In the genomic region with DNA sequence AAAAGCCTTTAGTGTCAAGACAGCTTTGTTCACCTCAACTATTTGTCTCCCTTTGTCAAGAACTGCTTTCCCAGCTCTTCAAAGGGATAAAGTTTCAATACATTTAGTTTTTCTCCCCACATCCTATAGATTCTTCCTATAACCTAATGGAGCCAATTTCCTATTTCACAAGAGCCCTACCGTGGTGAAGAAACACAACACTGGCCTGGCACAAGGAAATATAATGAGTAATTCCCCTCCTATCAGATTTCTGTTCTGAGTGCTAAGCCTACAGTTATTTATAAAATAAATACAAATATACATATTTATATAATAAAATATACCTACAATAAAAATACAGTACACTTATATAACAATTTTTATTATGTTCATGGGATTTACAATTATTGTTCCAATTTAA, we compare ENCODE assay signal across 18 cellular contexts.
A peak's percentile ranks its signal among the peaks of the same experiment; 100 is the strongest.
DNase-seq lines count a peak whose midpoint lies in the region; ATAC-seq, FAIRE-seq and TF ChIP-seq lines count a peak whose summit lies in the region.
"Had no signal": no experiment of that assay in that cellular context is flagged by ENCODE, and none has a peak within 500 bp of the region (broad histone marks: within the 10 kb centered on the region; RNA-seq: fewer than 3 reads in every experiment).

No MANE protein-coding gene starts in this region.

- DNase-seq in GM18507 (ENCODE audit: extremely low spot score, insufficient read length, low read depth) = no peak
- no peak for DNase-seq in WTC11 (ENCODE audit: low spot score)
- DNase-seq in frontal cortex (ENCODE audit: low spot score in 2 of 2) = no peak
- DNase-seq in islet precursor cell = no peak
- DNase-seq: ACHN; C1 segment of cervical spinal cord; Calu3; CD4-positive, alpha-beta T cell; DMS 273 treated with DMSO at 0.1 percent for 48 hours; GM23248 had no signal

- H2AFZ ChIP-seq in KMS-11 (ENCODE audit: low read depth) = no peak overlapping the region
- H2AFZ ChIP-seq: GM23248 had no signal

- CTCF ChIA-PET in WTC11 (lab: Charles Lee) = no interaction called here

- H3K9ac ChIP-seq in KMS-11 = no peak overlapping the region
- H3K9ac ChIP-seq: GM23248 had no signal

- H4K20me1 ChIP-seq in KMS-11 (ENCODE audit: insufficient read depth) = no peaks in the 10 kb centered on the region

- H3K27ac ChIP-seq in KMS-11 = peak overlapping the region; percentile 80; the same call in 1 of the 2 replicates
- H3K27ac ChIP-seq: GM23248, HL-60 had no signal

- no peaks in the 10 kb centered on the region for H3K27me3 Mint-ChIP-seq in WTC11 (ENCODE audit: low read depth)
- H3K27me3 Mint-ChIP-seq: B cell; CD4-positive, alpha-beta T cell had no signal

- TF ChIP-seq CTCF in KMS-11 (conservative IDR thresholded peaks at IDR 0.05; ENCODE audit: low read depth, low read length) = no peak
- TF ChIP-seq CTCF in WTC11 (IDR thresholded peaks at IDR 0.05) = no peak

- no peak overlapping the region for H3K4me3 Mint-ChIP-seq in WTC11
- H3K4me3 Mint-ChIP-seq: B cell; CD4-positive, alpha-beta T cell had no signal

- H3K27me3 ChIP-seq in KMS-11 (ENCODE audit: insufficient read depth, low read depth) = no peaks in the 10 kb centered on the region

- no peaks in the 10 kb centered on the region for H3K36me3 Mint-ChIP-seq in WTC11

- no peaks in the 10 kb centered on the region for H3K79me2 ChIP-seq in KMS-11 (ENCODE audit: insufficient read depth, low read depth)

- ATAC-seq in WTC11 = no peak
- ATAC-seq in HG02610 (IDR thresholded peaks at IDR 0.05; ENCODE audit: unreplicated experiment) = no peak
- no peak for ATAC-seq in GM19035 (IDR thresholded peaks at IDR 0.05; ENCODE audit: unreplicated experiment)
- ATAC-seq in HG03520 (IDR thresholded peaks at IDR 0.05; ENCODE audit: unreplicated experiment) = no peak
- ATAC-seq: GM12878 had no signal

- H3K4me1 Mint-ChIP-seq in WTC11 = peaks cover 89% of the 10 kb centered on the region

- FAIRE-seq in GM18507 (lab: Jason Lieb, UNC) (peak; percentile 5), frontal cortex (lab: Jason Lieb, UNC) (peak; percentile 33)
- FAIRE-seq: GM12878 had no signal

- H3K4me3 ChIP-seq in KMS-11 (IDR thresholded peaks at IDR 0.05; ENCODE audit: insufficient read depth, low read depth, low read length) = no peak overlapping the region
- H3K4me3 ChIP-seq: GM23248, HAP-1 had no signal

- peaks cover 63% of the 10 kb centered on the region for H3K4me1 ChIP-seq in KMS-11 (ENCODE audit: low read depth, poor library complexity, severe bottlenecking)

- peak overlapping the region; percentile 93 for H3K27ac Mint-ChIP-seq in WTC11
- H3K27ac Mint-ChIP-seq: B cell; CD4-positive, alpha-beta T cell had no signal

- H3K36me3 ChIP-seq in KMS-11 (ENCODE audit: insufficient read depth) = no peaks in the 10 kb centered on the region
- H3K36me3 ChIP-seq: HAP-1 had no signal

- POLR2A ChIA-PET in WTC11 (lab: Charles Lee) = no interaction called here

- H3K4me2 ChIP-seq in KMS-11 = peak overlapping the region; percentile 92; the same call in 1 of the 2 replicates

- no peaks in the 10 kb centered on the region for H3K9me3 Mint-ChIP-seq in WTC11
- H3K9me3 Mint-ChIP-seq: CD4-positive, alpha-beta T cell had no signal

TF ChIP-seq in WTC11, 78 proteins besides CTCF, POLR2A, EP300 and RAD21 (continues in another document):
- no peak for TF ChIP-seq ZNF396 (CRISPR knock-in tag; IDR thresholded peaks at IDR 0.05; ENCODE audit: borderline replicate concordance)
- TF ChIP-seq HMGA2 (CRISPR knock-in tag; IDR thresholded peaks at IDR 0.05) = no peak
- TF ChIP-seq CREB1 (CRISPR knock-in tag; IDR thresholded peaks at IDR 0.05) = no peak
- TF ChIP-seq ZNF219 (CRISPR knock-in tag; IDR thresholded peaks at IDR 0.05; ENCODE audit: borderline replicate concordance) = no peak
- TF ChIP-seq GTF2I (CRISPR knock-in tag; conservative IDR thresholded peaks at IDR 0.05) = no peak
- no peak for TF ChIP-seq JUN (CRISPR knock-in tag; IDR thresholded peaks at IDR 0.05)
- TF ChIP-seq, protein P1, sequence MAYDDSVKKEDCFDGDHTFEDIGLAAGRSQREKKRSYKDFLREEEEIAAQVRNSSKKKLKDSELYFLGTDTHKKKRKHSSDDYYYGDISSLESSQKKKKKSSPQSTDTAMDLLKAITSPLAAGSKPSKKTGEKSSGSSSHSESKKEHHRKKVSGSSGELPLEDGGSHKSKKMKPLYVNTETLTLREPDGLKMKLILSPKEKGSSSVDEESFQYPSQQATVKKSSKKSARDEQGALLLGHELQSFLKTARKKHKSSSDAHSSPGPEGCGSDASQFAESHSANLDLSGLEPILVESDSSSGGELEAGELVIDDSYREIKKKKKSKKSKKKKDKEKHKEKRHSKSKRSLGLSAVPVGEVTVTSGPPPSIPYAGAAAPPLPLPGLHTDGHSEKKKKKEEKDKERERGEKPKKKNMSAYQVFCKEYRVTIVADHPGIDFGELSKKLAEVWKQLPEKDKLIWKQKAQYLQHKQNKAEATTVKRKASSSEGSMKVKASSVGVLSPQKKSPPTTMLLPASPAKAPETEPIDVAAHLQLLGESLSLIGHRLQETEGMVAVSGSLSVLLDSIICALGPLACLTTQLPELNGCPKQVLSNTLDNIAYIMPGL (CRISPR knock-in tag; IDR thresholded peaks at IDR 0.05) = no peak
- TF ChIP-seq, protein P2, sequence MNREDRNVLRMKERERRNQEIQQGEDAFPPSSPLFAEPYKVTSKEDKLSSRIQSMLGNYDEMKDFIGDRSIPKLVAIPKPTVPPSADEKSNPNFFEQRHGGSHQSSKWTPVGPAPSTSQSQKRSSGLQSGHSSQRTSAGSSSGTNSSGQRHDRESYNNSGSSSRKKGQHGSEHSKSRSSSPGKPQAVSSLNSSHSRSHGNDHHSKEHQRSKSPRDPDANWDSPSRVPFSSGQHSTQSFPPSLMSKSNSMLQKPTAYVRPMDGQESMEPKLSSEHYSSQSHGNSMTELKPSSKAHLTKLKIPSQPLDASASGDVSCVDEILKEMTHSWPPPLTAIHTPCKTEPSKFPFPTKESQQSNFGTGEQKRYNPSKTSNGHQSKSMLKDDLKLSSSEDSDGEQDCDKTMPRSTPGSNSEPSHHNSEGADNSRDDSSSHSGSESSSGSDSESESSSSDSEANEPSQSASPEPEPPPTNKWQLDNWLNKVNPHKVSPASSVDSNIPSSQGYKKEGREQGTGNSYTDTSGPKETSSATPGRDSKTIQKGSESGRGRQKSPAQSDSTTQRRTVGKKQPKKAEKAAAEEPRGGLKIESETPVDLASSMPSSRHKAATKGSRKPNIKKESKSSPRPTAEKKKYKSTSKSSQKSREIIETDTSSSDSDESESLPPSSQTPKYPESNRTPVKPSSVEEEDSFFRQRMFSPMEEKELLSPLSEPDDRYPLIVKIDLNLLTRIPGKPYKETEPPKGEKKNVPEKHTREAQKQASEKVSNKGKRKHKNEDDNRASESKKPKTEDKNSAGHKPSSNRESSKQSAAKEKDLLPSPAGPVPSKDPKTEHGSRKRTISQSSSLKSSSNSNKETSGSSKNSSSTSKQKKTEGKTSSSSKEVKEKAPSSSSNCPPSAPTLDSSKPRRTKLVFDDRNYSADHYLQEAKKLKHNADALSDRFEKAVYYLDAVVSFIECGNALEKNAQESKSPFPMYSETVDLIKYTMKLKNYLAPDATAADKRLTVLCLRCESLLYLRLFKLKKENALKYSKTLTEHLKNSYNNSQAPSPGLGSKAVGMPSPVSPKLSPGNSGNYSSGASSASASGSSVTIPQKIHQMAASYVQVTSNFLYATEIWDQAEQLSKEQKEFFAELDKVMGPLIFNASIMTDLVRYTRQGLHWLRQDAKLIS (CRISPR knock-in tag; IDR thresholded peaks at IDR 0.05; ENCODE audit: borderline replicate concordance) = no peak
- TF ChIP-seq PRRX2 (CRISPR knock-in tag; IDR thresholded peaks at IDR 0.05) = no peak
- TF ChIP-seq, protein P3, sequence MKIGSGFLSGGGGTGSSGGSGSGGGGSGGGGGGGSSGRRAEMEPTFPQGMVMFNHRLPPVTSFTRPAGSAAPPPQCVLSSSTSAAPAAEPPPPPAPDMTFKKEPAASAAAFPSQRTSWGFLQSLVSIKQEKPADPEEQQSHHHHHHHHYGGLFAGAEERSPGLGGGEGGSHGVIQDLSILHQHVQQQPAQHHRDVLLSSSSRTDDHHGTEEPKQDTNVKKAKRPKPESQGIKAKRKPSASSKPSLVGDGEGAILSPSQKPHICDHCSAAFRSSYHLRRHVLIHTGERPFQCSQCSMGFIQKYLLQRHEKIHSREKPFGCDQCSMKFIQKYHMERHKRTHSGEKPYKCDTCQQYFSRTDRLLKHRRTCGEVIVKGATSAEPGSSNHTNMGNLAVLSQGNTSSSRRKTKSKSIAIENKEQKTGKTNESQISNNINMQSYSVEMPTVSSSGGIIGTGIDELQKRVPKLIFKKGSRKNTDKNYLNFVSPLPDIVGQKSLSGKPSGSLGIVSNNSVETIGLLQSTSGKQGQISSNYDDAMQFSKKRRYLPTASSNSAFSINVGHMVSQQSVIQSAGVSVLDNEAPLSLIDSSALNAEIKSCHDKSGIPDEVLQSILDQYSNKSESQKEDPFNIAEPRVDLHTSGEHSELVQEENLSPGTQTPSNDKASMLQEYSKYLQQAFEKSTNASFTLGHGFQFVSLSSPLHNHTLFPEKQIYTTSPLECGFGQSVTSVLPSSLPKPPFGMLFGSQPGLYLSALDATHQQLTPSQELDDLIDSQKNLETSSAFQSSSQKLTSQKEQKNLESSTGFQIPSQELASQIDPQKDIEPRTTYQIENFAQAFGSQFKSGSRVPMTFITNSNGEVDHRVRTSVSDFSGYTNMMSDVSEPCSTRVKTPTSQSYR (CRISPR knock-in tag; IDR thresholded peaks at IDR 0.05) = no peak
- TF ChIP-seq, protein P4, sequence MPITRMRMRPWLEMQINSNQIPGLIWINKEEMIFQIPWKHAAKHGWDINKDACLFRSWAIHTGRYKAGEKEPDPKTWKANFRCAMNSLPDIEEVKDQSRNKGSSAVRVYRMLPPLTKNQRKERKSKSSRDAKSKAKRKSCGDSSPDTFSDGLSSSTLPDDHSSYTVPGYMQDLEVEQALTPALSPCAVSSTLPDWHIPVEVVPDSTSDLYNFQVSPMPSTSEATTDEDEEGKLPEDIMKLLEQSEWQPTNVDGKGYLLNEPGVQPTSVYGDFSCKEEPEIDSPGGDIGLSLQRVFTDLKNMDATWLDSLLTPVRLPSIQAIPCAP (CRISPR knock-in tag; IDR thresholded peaks at IDR 0.05) = no peak
- no peak for TF ChIP-seq TEAD1 (CRISPR knock-in tag; IDR thresholded peaks at IDR 0.05)
- TF ChIP-seq, protein P5, sequence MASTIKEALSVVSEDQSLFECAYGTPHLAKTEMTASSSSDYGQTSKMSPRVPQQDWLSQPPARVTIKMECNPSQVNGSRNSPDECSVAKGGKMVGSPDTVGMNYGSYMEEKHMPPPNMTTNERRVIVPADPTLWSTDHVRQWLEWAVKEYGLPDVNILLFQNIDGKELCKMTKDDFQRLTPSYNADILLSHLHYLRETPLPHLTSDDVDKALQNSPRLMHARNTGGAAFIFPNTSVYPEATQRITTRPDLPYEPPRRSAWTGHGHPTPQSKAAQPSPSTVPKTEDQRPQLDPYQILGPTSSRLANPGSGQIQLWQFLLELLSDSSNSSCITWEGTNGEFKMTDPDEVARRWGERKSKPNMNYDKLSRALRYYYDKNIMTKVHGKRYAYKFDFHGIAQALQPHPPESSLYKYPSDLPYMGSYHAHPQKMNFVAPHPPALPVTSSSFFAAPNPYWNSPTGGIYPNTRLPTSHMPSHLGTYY (CRISPR knock-in tag; IDR thresholded peaks at IDR 0.05) = no peak
- no peak for TF ChIP-seq SP1 (CRISPR knock-in tag; conservative IDR thresholded peaks at IDR 0.05)
- TF ChIP-seq ZNF423 (CRISPR knock-in tag; IDR thresholded peaks at IDR 0.05) = no peak
